26 cellular contexts compared by ENCODE assay signal in the genomic region with DNA sequence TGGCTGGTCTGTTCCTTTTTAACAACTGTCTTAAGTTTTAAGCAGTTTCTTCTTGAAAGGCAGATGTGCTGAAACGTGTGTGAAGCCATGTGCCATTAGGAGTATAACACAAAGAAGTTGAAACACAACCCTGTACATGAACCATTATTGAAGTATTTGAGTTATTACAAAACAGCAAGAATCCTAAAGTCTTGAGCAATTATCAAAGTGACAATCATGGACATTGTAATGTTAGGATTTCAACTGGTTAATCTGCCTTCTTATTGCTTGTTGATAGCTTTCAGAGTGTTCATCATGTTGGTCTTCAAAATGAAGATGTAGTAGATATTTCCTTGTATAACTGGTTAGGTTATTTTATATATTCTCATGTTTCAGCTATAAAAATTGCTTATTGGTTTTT. TPM values are rescaled to one million over a fixed set of nuclear protein-coding genes. Genes with fewer than 3 reads are reported as not detected.
DNase-seq lines count a peak whose midpoint lies in the region; ATAC-seq, FAIRE-seq and TF ChIP-seq lines count a peak whose summit lies in the region.
"Had no signal": no experiment of that assay in that cellular context is flagged by ENCODE, and none has a peak within 500 bp of the region (broad histone marks: within the 10 kb centered on the region; RNA-seq: fewer than 3 reads in every experiment).

No MANE protein-coding gene starts in this region.

- H3K27me3 ChIP-seq in bronchial epithelial cell (ENCODE audit: control insufficient read depth, insufficient read depth, low read length) (no peaks in the 10 kb centered on the region), keratinocyte (ENCODE audit: control insufficient read depth, extremely low read depth, insufficient read depth, low read length) (no peaks in the 10 kb centered on the region), small intestine (ENCODE audit: control insufficient read depth in 2 of 2, insufficient read depth in 2 of 2, low read length in 2 of 2) (no peaks in the 10 kb centered on the region)
- H3K27me3 ChIP-seq: BE2C; BLaER1 treated with 17β-estradiol and CSF1 and Interleukin-3, amounts not matched to agents 10 nM and 100 nM had no signal

- no peak overlapping the region for H3K4me2 ChIP-seq in keratinocyte (ENCODE audit: control insufficient read depth, extremely low read depth, insufficient read depth, low read depth, low read length)
- H3K4me2 ChIP-seq: A549; BLaER1 treated with 17β-estradiol and CSF1 and Interleukin-3, amounts not matched to agents 10 nM and 100 nM had no signal

- TF ChIP-seq CTCF in bronchial epithelial cell (IDR thresholded peaks at IDR 0.05; ENCODE audit: insufficient read depth, low read length, severe bottlenecking) = no peak
- no peak for TF ChIP-seq CTCF in keratinocyte (optimal IDR thresholded peaks at IDR 0.05 in 1 of 3, IDR thresholded peaks at IDR 0.05 in 1 of 3, conservative IDR thresholded peaks at IDR 0.05 in 1 of 3; ENCODE audit: extremely low read depth in 1 of 3, insufficient read depth in 2 of 3, low read length in 3 of 3)

- H3K9me3 ChIP-seq in keratinocyte (ENCODE audit: control insufficient read depth, low read depth, low read length) (no peaks in the 10 kb centered on the region), small intestine (ENCODE audit: control insufficient read depth, low read depth) (no peaks in the 10 kb centered on the region)
- H3K9me3 ChIP-seq: A549; BE2C; BLaER1 treated with 17β-estradiol and CSF1 and Interleukin-3, amounts not matched to agents 10 nM and 100 nM had no signal

- no peak for FAIRE-seq in bronchial epithelial cell (lab: Jason Lieb, UNC)
- peak; percentile 13 for FAIRE-seq in keratinocyte (lab: Jason Lieb, UNC)
- peak; percentile 23 for FAIRE-seq in small intestine (lab: Jason Lieb, UNC)
- no peak for FAIRE-seq in H54 (lab: Jason Lieb, UNC)
- FAIRE-seq: A549, D721Med, GM12878, GM19239 had no signal

- H3K4me3 ChIP-seq in bronchial epithelial cell (ENCODE audit: low read depth, low read length) = no peak overlapping the region
- no peak overlapping the region for H3K4me3 ChIP-seq in keratinocyte (ENCODE audit: control insufficient read depth in 2 of 3, extremely low read depth in 1 of 3, insufficient read depth in 2 of 3, low read depth in 1 of 3, low read length in 3 of 3)
- no peak overlapping the region for H3K4me3 ChIP-seq in small intestine (ENCODE audit: low read depth in 1 of 2, low read length in 2 of 2)
- H3K4me3 ChIP-seq: A549; BLaER1 treated with 17β-estradiol and CSF1 and Interleukin-3, amounts not matched to agents 10 nM and 100 nM; GM12878 had no signal

- WGBS in small intestine, 3 donors = 56 to 72% (median 60%) methylated on average over 1 of the region's 1 CpG

- dilution Hi-C loops in keratinocyte (cut with MboI; ENCODE audit: extremely low pct_ligation_motif_present, low sequenced_read_pairs) = no loop called here

- no peak overlapping the region for H2AFZ ChIP-seq in keratinocyte (ENCODE audit: control insufficient read depth, low read length)

- H3K79me2 ChIP-seq in keratinocyte (ENCODE audit: control insufficient read depth, insufficient read depth, low read length) = no peaks in the 10 kb centered on the region

- no peaks in the 10 kb centered on the region for H4K20me1 ChIP-seq in keratinocyte (ENCODE audit: control insufficient read depth, extremely low read depth, insufficient read depth, low read length)
- H4K20me1 ChIP-seq: BLaER1 treated with 17β-estradiol and CSF1 and Interleukin-3, amounts not matched to agents 10 nM and 100 nM had no signal

- DNase-seq in bronchial epithelial cell (ENCODE audit: low read depth) (peak; percentile 4), fibroblast of gingiva (ENCODE audit: low read depth) (peak; percentile 19), keratinocyte (ENCODE audit: low read depth, low spot score) (no peak), small intestine (no peak), Right ventricle myocardium superior (no peak), H54 (ENCODE audit: insufficient read length, low spot score) (no peak)
- no peak for DNase-seq in activated CD4-positive, alpha-beta T cell treated with anti-CD3 and anti-CD28 coated beads, Interleukin-2, amount 50 U/mL, for 4 hours
- DNase-seq: 8988T; ACHN; AML-193; BE2C; CD4-positive, alpha-beta T cell; CD8-positive, alpha-beta memory T cell; DMS 273 treated with DMSO at 0.1 percent for 48 hours; DMS79; EL; GDM1; GOT3; H7; HCEC 1CT had no signal

- no peak overlapping the region for H3K9ac ChIP-seq in keratinocyte (ENCODE audit: control insufficient read depth, extremely low read depth, insufficient read depth, low read length)
- H3K9ac ChIP-seq: BLaER1 treated with 17β-estradiol and CSF1 and Interleukin-3, amounts not matched to agents 10 nM and 100 nM had no signal

- no peak for TF ChIP-seq POLR2A in H54 (IDR thresholded peaks at IDR 0.05; ENCODE audit: low read depth, low read length)

- H3K4me1 ChIP-seq in keratinocyte (ENCODE audit: control insufficient read depth, extremely low read depth, insufficient read depth, low read length) (no peaks in the 10 kb centered on the region), small intestine (ENCODE audit: control insufficient read depth in 2 of 2, insufficient read depth in 1 of 2, low read depth in 1 of 2, low read length in 1 of 2) (no peaks in the 10 kb centered on the region)
- H3K4me1 ChIP-seq: A549; BE2C; BLaER1 treated with 17β-estradiol and CSF1 and Interleukin-3, amounts not matched to agents 10 nM and 100 nM had no signal

- H3K27ac ChIP-seq in keratinocyte (ENCODE audit: control insufficient read depth, insufficient read depth, low read length) (no peak overlapping the region), small intestine (ENCODE audit: low read depth in 1 of 2, low read length in 1 of 2) (no peak overlapping the region)
- H3K27ac ChIP-seq: A549; BLaER1 treated with 17β-estradiol and CSF1 and Interleukin-3, amounts not matched to agents 10 nM and 100 nM had no signal

- no peaks in the 10 kb centered on the region for H3K9me1 ChIP-seq in keratinocyte (ENCODE audit: control insufficient read depth, extremely low read depth, insufficient read depth, low read length)

- ATAC-seq in Right ventricle myocardium superior (ENCODE audit: poor library complexity) = no peak
- ATAC-seq: A549, GM12878 had no signal

- intact Hi-C loops in Right ventricle myocardium superior (cut with DNase I) = no loop called here

- no peaks in the 10 kb centered on the region for H3K36me3 ChIP-seq in bronchial epithelial cell (ENCODE audit: control insufficient read depth, insufficient read depth, low read length)
- no peaks in the 10 kb centered on the region for H3K36me3 ChIP-seq in keratinocyte (ENCODE audit: control insufficient read depth in 2 of 2, extremely low read depth in 1 of 2, insufficient read depth in 2 of 2, low read length in 2 of 2)
- H3K36me3 ChIP-seq in small intestine (ENCODE audit: control insufficient read depth in 2 of 2, insufficient read depth in 2 of 2, low read length in 2 of 2) = no peaks in the 10 kb centered on the region
- H3K36me3 ChIP-seq: BE2C; BLaER1 treated with 17β-estradiol and CSF1 and Interleukin-3, amounts not matched to agents 10 nM and 100 nM had no signal

RNA-seq across cellular contexts. Expression of a gene that starts 21.0 kb away (rescaled TPM):
- total RNA-seq in bronchial epithelial cell (2.1 and 2.7 TPM in 2 replicates), Right ventricle myocardium superior (21.4 TPM)
- polyA plus RNA-seq in keratinocyte (3.0 to 4.3 TPM (median 3.1 TPM) in 3 replicates), small intestine (under 1 TPM in 1 of 3 donors, not detected in 2; 0.33 TPM)
- 0.45 TPM for polyA plus RNA-seq in keratinocyte (2011; ENCODE audit: low read depth)
- 2.6 and 5.5 TPM in 2 replicates for polyA plus RNA-seq in keratinocyte (2011; cell fraction: cytosol; rRNA removed)
- 2.1 and 3.5 TPM in 2 replicates for polyA plus RNA-seq in keratinocyte (2011; cell fraction: nucleus; rRNA removed)
- 1.7 and 7.5 TPM in 2 replicates for polyA plus RNA-seq in keratinocyte (2012; ENCODE audit: low replicate concordance)
- 1.1 to 1.7 TPM in 2 of 3 replicates, not detected in the other for polyA minus RNA-seq in keratinocyte
- polyA minus RNA-seq in keratinocyte (2011; cell fraction: cytosol; rRNA and poly(A)+ RNA removed) = not detected
- polyA minus RNA-seq in keratinocyte (2011; cell fraction: nucleus; rRNA and poly(A)+ RNA removed) = 1.2 and 2.7 TPM in 2 replicates
- total RNA-seq: CD4-positive, alpha-beta T cell; CD8-positive, alpha-beta memory T cell had no signal
- polyA plus RNA-seq: CD14-positive monocyte; CD8-positive, alpha-beta memory T cell; GM12878 had no signal

Comparison
In these comparisons a context has a peak if more than half of its experiments do, and no peak if none do; other contexts are left out.
1. DNase-seq: peak in bronchial epithelial cell (single experiment) and fibroblast of gingiva (single experiment); none in keratinocyte (single experiment), small intestine (single experiment), Right ventricle myocardium superior (single experiment), H54 (single experiment) and activated CD4-positive, alpha-beta T cell treated with anti-CD3 and anti-CD28 coated beads, Interleukin-2, amount 50 U/mL, for 4 hours (0 of 2).